18 cellular contexts compared by ENCODE assay signal in the genomic region with DNA sequence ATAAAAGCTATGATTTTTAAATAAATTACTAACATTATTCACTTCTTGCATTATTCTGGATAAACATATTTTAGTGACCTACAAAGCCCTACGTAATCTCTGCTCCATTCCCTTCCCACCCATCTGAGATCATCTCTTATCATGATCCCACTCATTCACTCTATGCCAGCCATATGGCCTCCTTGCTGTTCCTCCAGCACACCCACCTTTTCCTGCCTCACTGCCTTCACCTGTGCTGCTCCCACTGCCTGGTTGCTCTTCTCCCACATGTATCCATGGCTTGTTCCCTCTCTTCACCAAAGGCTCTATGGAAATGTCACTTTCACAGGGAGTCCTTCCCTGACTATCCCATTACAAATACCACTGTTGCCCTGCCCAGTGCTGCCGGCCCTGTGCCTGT. TPM values are rescaled to one million over a fixed set of nuclear protein-coding genes. Genes with fewer than 3 reads are reported as not detected.
DNase-seq lines count a peak whose midpoint lies in the region; ATAC-seq, FAIRE-seq and TF ChIP-seq lines count a peak whose summit lies in the region.
"Had no signal": no experiment of that assay in that cellular context is flagged by ENCODE, and none has a peak within 500 bp of the region (broad histone marks: within the 10 kb centered on the region; RNA-seq: fewer than 3 reads in every experiment).

No MANE protein-coding gene starts in this region.

- no peak overlapping the region for H3K4ac ChIP-seq in H1 (replicated peaks; ENCODE audit: insufficient read length, low read depth, low read length)

- no peak for TF ChIP-seq POLR2A in H1 (IDR thresholded peaks at IDR 0.05; ENCODE audit: control extremely low read depth in 1 of 2, low read depth in 2 of 2, low read length in 2 of 2)

- no peaks in the 10 kb centered on the region for H3K9me3 Mint-ChIP-seq in CD4-positive, CD25-positive, alpha-beta regulatory T cell
- no peaks in the 10 kb centered on the region for H3K9me3 Mint-ChIP-seq in type B pancreatic cell
- H3K9me3 Mint-ChIP-seq: CD4-positive, alpha-beta memory T cell; GM23338 had no signal

- no peak overlapping the region for H3K4me3 Mint-ChIP-seq in CD4-positive, CD25-positive, alpha-beta regulatory T cell
- H3K4me3 Mint-ChIP-seq in type B pancreatic cell = no peak overlapping the region
- H3K4me3 Mint-ChIP-seq: CD4-positive, alpha-beta memory T cell; GM23338 had no signal

- H2AK5ac ChIP-seq in H1 (ENCODE audit: low read depth, low read length) = no peak overlapping the region

- H4K20me1 ChIP-seq in H1 (replicated peaks in 1 of 2; ENCODE audit: control insufficient read depth in 1 of 2, insufficient read depth in 2 of 2, low read length in 2 of 2) = no peaks in the 10 kb centered on the region

- CTCF ChIA-PET in HEK293 (lab: Yijun Ruan, JAX) = no interaction called here
- CTCF ChIA-PET in H1 (lab: Charles Lee; ENCODE audit: partially characterized antibody) = no interaction called here

- peaks cover 7% of the 10 kb centered on the region for H3K27me3 Mint-ChIP-seq in CD4-positive, CD25-positive, alpha-beta regulatory T cell
- H3K27me3 Mint-ChIP-seq in type B pancreatic cell = no peaks in the 10 kb centered on the region

- no peak overlapping the region for H2BK120ac ChIP-seq in H1 (replicated peaks; ENCODE audit: low read depth, low read length)

- TF ChIP-seq RAD21 in H1 (IDR thresholded peaks at IDR 0.05 in 1 of 2, conservative IDR thresholded peaks at IDR 0.05 in 1 of 2; ENCODE audit: low read depth in 2 of 2, low read length in 2 of 2) = no peak

- H2BK15ac ChIP-seq in H1 (ENCODE audit: low read length) = 0 out of 2 replicates have a peak overlapping the region, but pooled peaks have one; percentile 46

- peak overlapping the region in 2 of 3 donors; percentile 18 to 70 for H3K27ac Mint-ChIP-seq in CD4-positive, CD25-positive, alpha-beta regulatory T cell
- H3K27ac Mint-ChIP-seq in type B pancreatic cell = no peak overlapping the region
- H3K27ac Mint-ChIP-seq: CD4-positive, alpha-beta memory T cell; GM23338 had no signal

- H3K4me3 ChIP-seq in CD4-positive, CD25-positive, alpha-beta regulatory T cell (ENCODE audit: low read depth, low read length) = no peak overlapping the region
- no peak overlapping the region for H3K4me3 ChIP-seq in HEK293 (ENCODE audit: low read depth, low read length)
- no peak overlapping the region for H3K4me3 ChIP-seq in H1 (ENCODE audit: extremely low read depth in 1 of 4, insufficient read depth in 2 of 4, low read depth in 3 of 4, low read length in 4 of 4)
- H3K4me3 ChIP-seq: GM23338 had no signal

- no peak overlapping the region for H3K18ac ChIP-seq in H1 (ENCODE audit: extremely low read depth, low read length)

- H3K4me2 ChIP-seq in H1 (ENCODE audit: insufficient read depth in 1 of 2, low read depth in 2 of 2, low read length in 2 of 2) = no peak overlapping the region
- H3K4me2 ChIP-seq: GM23338 had no signal

- H3K79me1 ChIP-seq in H1 (ENCODE audit: low read depth, low read length) = no peaks in the 10 kb centered on the region

- H2AFZ ChIP-seq in H1 (ENCODE audit: low read length) = no peak overlapping the region
- H2AFZ ChIP-seq: GM23338 had no signal

- H3K56ac ChIP-seq in H1 (replicated peaks; ENCODE audit: insufficient read length, low read depth, low read length) = peak overlapping the region; percentile 25

- WGBS in H1 (ENCODE audit: extremely low coverage in 1 of 2, insufficient coverage in 1 of 2, insufficient read length in 1 of 2, insufficient replicate concordance in 2 of 2, low coverage in 1 of 2, low lambda C conversion rate in 2 of 2, missing lambda C conversion rate in 1 of 2), 2 experiments = 95% methylated on average over 2 of the region's 2 CpGs; no CpG with 5 or more reads in 1 of the 2 experiments

- H3K27me3 ChIP-seq in CD4-positive, CD25-positive, alpha-beta regulatory T cell (ENCODE audit: control insufficient read depth, insufficient read depth, low read length) = no peaks in the 10 kb centered on the region
- H3K27me3 ChIP-seq in H1 (replicated peaks in 1 of 4; ENCODE audit: control insufficient read depth in 3 of 4, extremely low read depth in 1 of 4, insufficient read depth in 3 of 4, low read length in 3 of 4) = no peaks in the 10 kb centered on the region; a peak in 2 of 7 replicates

- no peak overlapping the region for H4K8ac ChIP-seq in H1 (ENCODE audit: extremely low read depth, insufficient read depth, low read length)

- no peaks in the 10 kb centered on the region for H3K4me1 ChIP-seq in CD4-positive, CD25-positive, alpha-beta regulatory T cell (ENCODE audit: control insufficient read depth, insufficient read depth, low read length, poor library complexity, severe bottlenecking)
- H3K4me1 ChIP-seq in HEK293 (ENCODE audit: control insufficient read depth, insufficient read depth, low read length) (no peaks in the 10 kb centered on the region), H1 (replicated peaks in 1 of 4; ENCODE audit: control insufficient read depth in 3 of 4, insufficient read depth in 4 of 4, low read length in 3 of 4) (no peaks in the 10 kb centered on the region)

- H4K5ac ChIP-seq in H1 (ENCODE audit: insufficient read length, low read depth, low read length) = no peak overlapping the region

- H3K9ac ChIP-seq in H1 (replicated peaks in 1 of 4; ENCODE audit: extremely low read depth in 1 of 4, low read depth in 3 of 4, low read length in 3 of 4) = no peak overlapping the region

- no peaks in the 10 kb centered on the region for H3K79me2 ChIP-seq in H1 (ENCODE audit: control insufficient read depth in 1 of 2, insufficient read depth in 2 of 2, low read length in 2 of 2)

- ATAC-seq in CD4-positive, CD25-positive, alpha-beta regulatory T cell (ENCODE audit: low read depth in 2 of 2) = no peak

- TF ChIP-seq EP300 in H1 (IDR thresholded peaks at IDR 0.05; ENCODE audit: borderline replicate concordance in 1 of 2, low read depth in 2 of 2, low read length in 2 of 2) = no peak

- no peak overlapping the region for H3K14ac ChIP-seq in H1 (ENCODE audit: insufficient read length)

- no peaks in the 10 kb centered on the region for H3K9me3 ChIP-seq in CD4-positive, CD25-positive, alpha-beta regulatory T cell (ENCODE audit: control insufficient read depth in 2 of 2, low read length in 2 of 2)
- no peaks in the 10 kb centered on the region for H3K9me3 ChIP-seq in HEK293 (ENCODE audit: control insufficient read depth, insufficient read depth, low read depth, low read length)
- H3K9me3 ChIP-seq in H1 (ENCODE audit: insufficient read depth in 2 of 2, low read depth in 1 of 2, low read length in 1 of 2) = no peaks in the 10 kb centered on the region

- peaks cover 0 to 4% (median 0%) of the 10 kb centered on the region in 4 donors for H3K4me1 Mint-ChIP-seq in CD4-positive, CD25-positive, alpha-beta regulatory T cell
- H3K4me1 Mint-ChIP-seq in type B pancreatic cell (ENCODE audit: unreplicated experiment) = no peaks in the 10 kb centered on the region
- H3K4me1 Mint-ChIP-seq: CD4-positive, alpha-beta memory T cell; GM23338 had no signal

- H3K36me3 Mint-ChIP-seq in CD4-positive, CD25-positive, alpha-beta regulatory T cell = no peaks in the 10 kb centered on the region
- H3K36me3 Mint-ChIP-seq in type B pancreatic cell = no peaks in the 10 kb centered on the region
- H3K36me3 Mint-ChIP-seq: CD4-positive, alpha-beta memory T cell had no signal

- no peaks in the 10 kb centered on the region for H3K36me3 ChIP-seq in CD4-positive, CD25-positive, alpha-beta regulatory T cell (ENCODE audit: control insufficient read depth, insufficient read depth, low read length)
- H3K36me3 ChIP-seq in HEK293 (ENCODE audit: control insufficient read depth in 2 of 2, insufficient read depth in 1 of 2, low read length in 2 of 2) (no peaks in the 10 kb centered on the region), H1 (ENCODE audit: control insufficient read depth in 2 of 4, insufficient read depth in 4 of 4, low read length in 3 of 4) (no peaks in the 10 kb centered on the region)

- H2BK12ac ChIP-seq in H1 (ENCODE audit: low read depth, low read length) = no peak overlapping the region

- no peak for FAIRE-seq in H1 (lab: Jason Lieb, UNC)
- FAIRE-seq: A204.1, GM12892, GM18507 had no signal

- TF ChIP-seq CTCF in HEK293 (tag by site-specific recombination; IDR thresholded peaks at IDR 0.05) = no peak
- TF ChIP-seq CTCF in H1 (IDR thresholded peaks at IDR 0.05; ENCODE audit: control extremely low read depth in 1 of 3, insufficient read depth in 1 of 3, low read depth in 1 of 3, low read length in 3 of 3) = no peak
- TF ChIP-seq CTCF in type B pancreatic cell (conservative IDR thresholded peaks at IDR 0.05) = no peak

- H3K23me2 ChIP-seq in H1 (ENCODE audit: low read depth, low read length) = no peaks in the 10 kb centered on the region; the same call in 1 of the 2 replicates

- H3K27ac ChIP-seq in CD4-positive, CD25-positive, alpha-beta regulatory T cell (ENCODE audit: insufficient read depth, low read length, poor library complexity, severe bottlenecking) = no peak overlapping the region
- H3K27ac ChIP-seq in HEK293 (ENCODE audit: extremely low read depth, low read depth, low read length) (no peak overlapping the region), H1 (ENCODE audit: low read depth, low read length) (no peak overlapping the region)
- H3K27ac ChIP-seq: C4-2B, HL-60 had no signal

- POLR2A ChIA-PET in HEK293 (lab: Yijun Ruan, JAX) (no interaction called here), H1 (lab: Charles Lee; ENCODE audit: partially characterized antibody) (interaction anchor here (0.6 to 1.2 kb wide), 2 partner anchors 12 to 65 kb away, joined by 4 read pairs; no protein-coding TSS in a partner anchor)

- no peak overlapping the region; the same call in 1 of the 2 replicates for H2BK5ac ChIP-seq in H1 (ENCODE audit: low read depth, low read length)

- H3K23ac ChIP-seq in H1 (ENCODE audit: insufficient read length) = no peak overlapping the region

- no peak for DNase-seq in CD4-positive, CD25-positive, alpha-beta regulatory T cell
- DNase-seq in H1 (ENCODE audit: low read depth in 1 of 2, low spot score in 2 of 2) = no peak
- DNase-seq in hippocampal formation (lab: John Stamatoyannopoulos, UW) = no peak
- no peak for DNase-seq in foreskin melanocyte
- no peak for DNase-seq in type B pancreatic cell (ENCODE audit: extremely low spot score, unreplicated experiment)
- DNase-seq: ACHN; CD4-positive, alpha-beta memory T cell; DMS153; DMS79; GDM1; H7 had no signal

- no peak overlapping the region for H2BK20ac ChIP-seq in H1 (ENCODE audit: low read length)

- no peak overlapping the region for H4K91ac ChIP-seq in H1 (replicated peaks; ENCODE audit: insufficient read length, low read length)

RNA-seq across cellular contexts. Expression of gene USP8, which starts 7.3 kb away (rescaled TPM):
- total RNA-seq in CD4-positive, CD25-positive, alpha-beta regulatory T cell = 76.8 TPM
- polyA plus RNA-seq in CD4-positive, CD25-positive, alpha-beta regulatory T cell = 10 to 100 TPM; 35.4 to 54.7 (median 44.9) TPM
- total RNA-seq in H1 (2021; fragmentation: NEBNext Ultra II Directional; extraction: Animal tissue kit (Norgen Biotek cat#: 25700)) = 57.5 and 66.2 TPM in 2 replicates
- 11.5 and 19.9 TPM in 2 replicates for polyA plus RNA-seq in H1 (2011; rRNA removed)
- polyA plus RNA-seq in H1 (2011; cell fraction: cytosol; rRNA removed) = 22.3 TPM
- polyA plus RNA-seq in H1 (2011; cell fraction: nucleus; rRNA removed) = 21.1 TPM
- polyA plus RNA-seq in H1 (2012, experiment 1 of 2) = 26.4 to 41.1 TPM (median 29.1 TPM) in 4 replicates
- polyA plus RNA-seq in H1 (2012, experiment 2 of 2) = 2.8 TPM
- polyA plus RNA-seq in H1 (2013, experiment 1 of 2) = 45.0 TPM
- 43.0 TPM for polyA plus RNA-seq in H1 (2013, experiment 2 of 2)
- polyA minus RNA-seq in H1 (2011; rRNA and poly(A)+ RNA removed) = 44.7 and 60.2 TPM in 2 replicates
- polyA minus RNA-seq in H1 (2011; cell fraction: cytosol; rRNA and poly(A)+ RNA removed) = 28.5 TPM
- 125 TPM for polyA minus RNA-seq in H1 (2011; cell fraction: nucleus; rRNA and poly(A)+ RNA removed)
- total RNA-seq in type B pancreatic cell (ENCODE audit: low replicate concordance) = 59.4 and 90.1 TPM in 2 replicates
